In genomic region chr1:55259906-55260608, GRCh38 we compare ENCODE assay signal across 14 cellular contexts. TPM values are rescaled to one million over a fixed set of nuclear protein-coding genes. Genes with fewer than 3 reads are reported as not detected.
DNase-seq lines count a peak whose midpoint lies in the region; ATAC-seq and TF ChIP-seq lines count a peak whose summit lies in the region.
"Had no signal": no experiment of that assay in that cellular context is flagged by ENCODE, and none has a peak within 500 bp of the region (broad histone marks: within the 10 kb centered on the region; RNA-seq: fewer than 3 reads in every experiment).

No MANE protein-coding gene starts in this region.

- DNase-seq in central memory CD8-positive, alpha-beta T cell (ENCODE audit: low spot score in 2 of 2): no peak
- DNase-seq in NCI-H2171 (lab: John Stamatoyannopoulos, UW) (no peak), right atrium auricular region (ENCODE audit: low spot score) (no peak), D341Med (ENCODE audit: low spot score) (no peak)
- DNase-seq in activated CD4-positive, alpha-beta T cell treated with anti-CD3 and anti-CD28 coated beads for 1 hour: no peak
- DNase-seq: activated CD8-positive, alpha-beta T cell treated with anti-CD3 and anti-CD28 coated beads for 36 hours; activated naive CD4-positive, alpha-beta T cell treated with anti-CD3 and anti-CD28 coated beads for 36 hours; mammary epithelial cell; stimulated activated CD8-positive, alpha-beta memory T cell treated with anti-CD3 and anti-CD28 coated beads, Interleukin-4, amount 100 ng/mL, for 48 hours; T-helper 9 cell had no signal

- H3K27ac ChIP-seq in right atrium auricular region: no peak overlapping the region
- H3K27ac ChIP-seq: esophagus muscularis mucosa had no signal

- H3K36me3 ChIP-seq in right atrium auricular region: no peaks in the 10 kb centered on the region
- H3K36me3 ChIP-seq: esophagus muscularis mucosa had no signal

- TF ChIP-seq POLR2A in GM18505 (IDR thresholded peaks at IDR 0.05; ENCODE audit: borderline replicate concordance, extremely low read depth, insufficient read depth, insufficient read length): no peak

- ATAC-seq in GM18505 (IDR thresholded peaks at IDR 0.05; ENCODE audit: unreplicated experiment) (peak; percentile 46), GM21717 (IDR thresholded peaks at IDR 0.05; ENCODE audit: unreplicated experiment) (peak; percentile 62), HG03342 (IDR thresholded peaks at IDR 0.05; ENCODE audit: unreplicated experiment) (peak; percentile 65)
- ATAC-seq in central memory CD8-positive, alpha-beta T cell (replicated peaks; ENCODE audit: extremely low read depth, poor library complexity, severe bottlenecking): no peak
- ATAC-seq: activated CD8-positive, alpha-beta T cell treated with anti-CD3 and anti-CD28 coated beads for 36 hours had no signal

- H3K27ac Mint-ChIP-seq in central memory CD8-positive, alpha-beta T cell (ENCODE audit: low read depth): peak overlapping the region; percentile 10
- H3K27ac Mint-ChIP-seq: activated CD8-positive, alpha-beta T cell treated with anti-CD3 and anti-CD28 coated beads for 36 hours; activated naive CD4-positive, alpha-beta T cell treated with anti-CD3 and anti-CD28 coated beads for 36 hours had no signal

- H3K4me3 Mint-ChIP-seq in central memory CD8-positive, alpha-beta T cell: no peak overlapping the region
- H3K4me3 Mint-ChIP-seq: activated CD8-positive, alpha-beta T cell treated with anti-CD3 and anti-CD28 coated beads for 36 hours; activated naive CD4-positive, alpha-beta T cell treated with anti-CD3 and anti-CD28 coated beads for 36 hours had no signal

- no peaks in the 10 kb centered on the region for H3K27me3 Mint-ChIP-seq in central memory CD8-positive, alpha-beta T cell
- H3K27me3 Mint-ChIP-seq: activated CD8-positive, alpha-beta T cell treated with anti-CD3 and anti-CD28 coated beads for 36 hours had no signal

- H3K9me3 Mint-ChIP-seq in central memory CD8-positive, alpha-beta T cell: no peaks in the 10 kb centered on the region
- H3K9me3 Mint-ChIP-seq: activated CD8-positive, alpha-beta T cell treated with anti-CD3 and anti-CD28 coated beads for 36 hours; activated naive CD4-positive, alpha-beta T cell treated with anti-CD3 and anti-CD28 coated beads for 36 hours had no signal

- no peaks in the 10 kb centered on the region for H3K9me3 ChIP-seq in right atrium auricular region
- H3K9me3 ChIP-seq: esophagus muscularis mucosa had no signal

- H3K4me1 ChIP-seq in right atrium auricular region: no peaks in the 10 kb centered on the region

- peaks cover 5% of the 10 kb centered on the region for H3K36me3 Mint-ChIP-seq in central memory CD8-positive, alpha-beta T cell (ENCODE audit: insufficient read depth)

- H3K27me3 ChIP-seq in right atrium auricular region: no peaks in the 10 kb centered on the region
- H3K27me3 ChIP-seq: esophagus muscularis mucosa had no signal

- peaks cover 19% of the 10 kb centered on the region for H3K4me1 Mint-ChIP-seq in central memory CD8-positive, alpha-beta T cell

- no peak overlapping the region for H3K4me3 ChIP-seq in right atrium auricular region
- H3K4me3 ChIP-seq: esophagus muscularis mucosa had no signal

- TF ChIP-seq CTCF in right atrium auricular region (IDR thresholded peaks at IDR 0.05): no peak

RNA-seq across cellular contexts. Expression of gene USP24, which starts 44.9 kb away (rescaled TPM):
- total RNA-seq in right atrium auricular region: 10 to 100 TPM; 29.0 to 36.2 TPM
